20 cellular contexts compared by ENCODE assay signal in the genomic region with DNA sequence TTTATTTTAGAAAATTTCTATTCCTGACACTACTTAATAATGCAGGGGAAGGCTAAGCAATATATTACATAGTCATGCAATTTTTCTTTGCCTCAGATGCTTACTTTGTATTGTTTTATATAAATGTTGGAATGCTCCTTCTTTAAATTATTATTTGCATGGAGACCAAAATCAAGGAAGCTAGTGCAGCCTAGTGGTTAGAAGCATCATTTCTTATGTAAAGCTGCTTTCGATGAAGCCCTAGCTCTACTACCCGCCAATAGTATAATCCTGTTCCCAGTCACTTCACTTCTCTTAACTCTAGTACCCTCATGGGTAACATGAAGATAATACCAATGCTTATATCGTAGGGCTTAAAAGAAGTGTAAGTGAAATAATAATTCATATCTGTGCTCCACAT.
DNase-seq lines count a peak whose midpoint lies in the region; ATAC-seq and TF ChIP-seq lines count a peak whose summit lies in the region.
"Had no signal": no experiment of that assay in that cellular context is flagged by ENCODE, and none has a peak within 500 bp of the region (broad histone marks: within the 10 kb centered on the region; RNA-seq: fewer than 3 reads in every experiment).

No MANE protein-coding gene starts in this region.

- H3K27ac Mint-ChIP-seq in neural progenitor cell = no peak overlapping the region
- H3K27ac Mint-ChIP-seq: activated CD8-positive, alpha-beta T cell treated with anti-CD3 and anti-CD28 coated beads, Interleukin-2, amount 10 ng/mL, durations not matched to agents 7 days and 5 days; activated T-helper 2 cell treated with anti-CD3 and anti-CD28 coated beads, Interferon-gamma antibody, Interleukin-2, Interleukin-4, amounts not matched to agents 10 μg/mL and 5 μg/mL and 100 μg/mL, durations not matched to agents 14 hours and 24 hours and 36 hours; CD8-positive, alpha-beta memory T cell; HFFc6; stimulated activated effector memory CD8-positive, alpha-beta T cell treated with anti-CD3 and anti-CD28 coated beads, Interleukin-12 subunit alpha, Interleukin-12 subunit beta, amount 100 ng/mL, for 72 hours had no signal

- DNase-seq in ELR (ENCODE audit: low read depth) (peak; percentile 22), NCI-H69 (lab: John Stamatoyannopoulos, UW) (peak; percentile 8), T47D (ENCODE audit: low read depth in 1 of 2, low spot score in 1 of 2) (peak; percentile 11 to 34), neural progenitor cell (ENCODE audit: low spot score) (no peak), SHP77 (lab: John Stamatoyannopoulos, UW) (no peak)
- DNase-seq: activated CD8-positive, alpha-beta T cell treated with anti-CD3 and anti-CD28 coated beads, Interleukin-2, amount 10 ng/mL, durations not matched to agents 7 days and 5 days; CD8-positive, alpha-beta memory T cell; colonic mucosa; GDM1; HFFc6; hypothalamus; tibial artery had no signal

- H3K4me1 ChIP-seq in neural progenitor cell = no peaks in the 10 kb centered on the region
- H3K4me1 ChIP-seq: colonic mucosa, parathyroid adenoma, tibial artery had no signal

- H3F3A ChIP-seq in neural progenitor cell (ENCODE audit: low read depth) = no peaks in the 10 kb centered on the region

- H3K27me3 ChIP-seq in neural progenitor cell = no peaks in the 10 kb centered on the region
- H3K27me3 ChIP-seq: colonic mucosa, tibial artery had no signal

- no peak overlapping the region for H3K27ac ChIP-seq in neural progenitor cell
- H3K27ac ChIP-seq: colonic mucosa, epithelial cell of prostate, parathyroid adenoma, tibial artery had no signal

- no peaks in the 10 kb centered on the region for H3K79me2 ChIP-seq in neural progenitor cell (ENCODE audit: low read depth)
- H3K79me2 ChIP-seq: parathyroid adenoma had no signal

- no peak overlapping the region for H3K4me3 Mint-ChIP-seq in neural progenitor cell
- H3K4me3 Mint-ChIP-seq: activated CD8-positive, alpha-beta T cell treated with anti-CD3 and anti-CD28 coated beads, Interleukin-2, amount 10 ng/mL, durations not matched to agents 7 days and 5 days; CD8-positive, alpha-beta memory T cell; HFFc6; stimulated activated effector memory CD8-positive, alpha-beta T cell treated with anti-CD3 and anti-CD28 coated beads, Interleukin-12 subunit alpha, Interleukin-12 subunit beta, amount 100 ng/mL, for 72 hours had no signal

- no peak for ATAC-seq in HG03039 (IDR thresholded peaks at IDR 0.05; ENCODE audit: unreplicated experiment)
- no peak for ATAC-seq in GM19324 (IDR thresholded peaks at IDR 0.05; ENCODE audit: low FRiP score, unreplicated experiment)
- ATAC-seq: activated CD8-positive, alpha-beta T cell treated with anti-CD3 and anti-CD28 coated beads, Interleukin-2, amount 10 ng/mL, durations not matched to agents 7 days and 5 days; left lobe of liver; stimulated activated effector memory CD8-positive, alpha-beta T cell treated with anti-CD3 and anti-CD28 coated beads, Interleukin-12 subunit alpha, Interleukin-12 subunit beta, amount 100 ng/mL, for 72 hours had no signal

- H3K9me3 ChIP-seq in neural progenitor cell (ENCODE audit: low read depth) = no peaks in the 10 kb centered on the region
- H3K9me3 ChIP-seq: colonic mucosa, tibial artery had no signal

- no peak overlapping the region for H3K4me2 ChIP-seq in neural progenitor cell
- H3K4me2 ChIP-seq: smooth muscle cell had no signal

- H3K27me3 Mint-ChIP-seq in neural progenitor cell (ENCODE audit: insufficient read depth, low read depth) = no peaks in the 10 kb centered on the region
- H3K27me3 Mint-ChIP-seq: CD8-positive, alpha-beta memory T cell had no signal

- H3K4me3 ChIP-seq in neural progenitor cell = no peak overlapping the region
- H3K4me3 ChIP-seq: colonic mucosa, smooth muscle cell, tibial artery had no signal

- no peaks in the 10 kb centered on the region for H3K36me3 Mint-ChIP-seq in neural progenitor cell
- H3K36me3 Mint-ChIP-seq: CD8-positive, alpha-beta memory T cell; stimulated activated effector memory CD8-positive, alpha-beta T cell treated with anti-CD3 and anti-CD28 coated beads, Interleukin-12 subunit alpha, Interleukin-12 subunit beta, amount 100 ng/mL, for 72 hours had no signal

- no peaks in the 10 kb centered on the region for H4K20me1 ChIP-seq in neural progenitor cell (ENCODE audit: low read depth)

- H3K4me1 Mint-ChIP-seq in neural progenitor cell = no peaks in the 10 kb centered on the region
- H3K4me1 Mint-ChIP-seq: CD8-positive, alpha-beta memory T cell; stimulated activated effector memory CD8-positive, alpha-beta T cell treated with anti-CD3 and anti-CD28 coated beads, Interleukin-12 subunit alpha, Interleukin-12 subunit beta, amount 100 ng/mL, for 72 hours had no signal

- in situ Hi-C loops in T47D (cut with HindIII; ENCODE audit: low pct_unique_long_range_greater_than_20kb, low sequenced_read_pairs) = no loop called here

- no peak overlapping the region for H3K9ac ChIP-seq in neural progenitor cell
- H3K9ac ChIP-seq: parathyroid adenoma had no signal

- H3K36me3 ChIP-seq in neural progenitor cell = no peaks in the 10 kb centered on the region
- H3K36me3 ChIP-seq: colonic mucosa, tibial artery had no signal

- H2AFZ ChIP-seq in neural progenitor cell (replicated peaks) = no peak overlapping the region
- H2AFZ ChIP-seq: parathyroid adenoma had no signal

- peak; percentile 14 for TF ChIP-seq CTCF in neural progenitor cell (IDR thresholded peaks at IDR 0.05)

- no peaks in the 10 kb centered on the region for H3K9me3 Mint-ChIP-seq in neural progenitor cell
- H3K9me3 Mint-ChIP-seq: activated T-helper 2 cell treated with anti-CD3 and anti-CD28 coated beads, Interferon-gamma antibody, Interleukin-2, Interleukin-4, amounts not matched to agents 10 μg/mL and 5 μg/mL and 100 μg/mL, durations not matched to agents 14 hours and 24 hours and 36 hours had no signal

Comparison
In these comparisons a context has a peak if more than half of its experiments do, and no peak if none do; other contexts are left out.
1. DNase-seq: peak in ELR (single experiment), NCI-H69 (single experiment) and T47D (2 of 2); none in neural progenitor cell (single experiment) and SHP77 (0 of 2).